In the genomic region with DNA sequence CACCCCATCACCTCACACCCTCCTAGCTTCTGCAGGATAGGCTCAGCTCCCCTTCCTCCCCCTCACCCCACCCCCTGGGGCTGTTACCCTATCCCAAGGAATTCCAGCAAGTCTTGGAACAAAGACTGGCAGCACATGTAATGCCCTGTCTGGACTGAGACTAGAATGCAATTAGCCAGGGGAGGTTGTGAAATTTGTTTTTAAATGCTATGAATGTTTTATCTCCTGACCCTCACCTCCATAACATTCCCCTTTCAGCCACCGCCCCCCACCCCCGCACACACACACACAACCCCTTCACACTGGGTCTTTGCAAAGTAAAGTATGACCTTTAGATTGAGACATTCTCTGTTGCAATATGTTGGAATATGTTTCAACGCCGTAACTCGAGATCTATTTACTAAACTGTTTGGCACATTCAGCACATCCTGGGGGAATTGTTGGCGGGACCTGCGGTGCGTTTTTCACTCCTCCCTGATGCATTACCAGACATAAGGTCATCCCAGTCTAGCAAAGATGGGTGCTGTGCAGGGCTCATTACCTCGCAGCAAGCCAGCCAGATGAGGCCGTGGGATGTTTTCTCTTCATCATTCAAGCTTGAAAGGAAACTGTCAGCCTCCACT, we compare ENCODE assay signal across 11 cellular contexts.
DNase-seq lines count a peak whose midpoint lies in the region; ATAC-seq and TF ChIP-seq lines count a peak whose summit lies in the region.
"Had no signal": no experiment of that assay in that cellular context is flagged by ENCODE, and none has a peak within 500 bp of the region (broad histone marks: within the 10 kb centered on the region; RNA-seq: fewer than 3 reads in every experiment).

No MANE protein-coding gene starts in this region.

- in situ Hi-C loops in brain microvascular endothelial cell (cut with HindIII; ENCODE audit: low pct_ligation_motif_present, low sequenced_read_pairs): no loop called here

- H3K9me3 Mint-ChIP-seq in T-helper 2 cell treated with Interferon-gamma antibody and Interleukin-4, amounts not matched to agents 5 μg/mL and 100 μg/mL, for 36 hours: no peaks in the 10 kb centered on the region
- H3K9me3 Mint-ChIP-seq: activated CD4-positive, alpha-beta T cell treated with anti-CD3 and anti-CD28 coated beads, Interleukin-2, amount 10 ng/mL, durations not matched to agents 24 days and 14 days had no signal

- no peaks in the 10 kb centered on the region for H3K4me1 Mint-ChIP-seq in T-helper 2 cell treated with Interferon-gamma antibody and Interleukin-4, amounts not matched to agents 5 μg/mL and 100 μg/mL, for 36 hours (ENCODE audit: low read depth)
- H3K4me1 Mint-ChIP-seq: activated CD4-positive, alpha-beta T cell treated with anti-CD3 and anti-CD28 coated beads, Interleukin-2, amount 10 ng/mL, durations not matched to agents 24 days and 14 days had no signal

- peak; percentile 54 for DNase-seq in NCI-H1092 treated with DMSO at 0.1 percent for 48 hours (lab: John Stamatoyannopoulos, UW)
- DNase-seq in brain microvascular endothelial cell: peak; percentile 23
- peak; percentile 71 for DNase-seq in kidney tubule cell (ENCODE audit: low spot score)
- peak; percentile 13 for DNase-seq in thoracic aorta (ENCODE audit: low spot score)
- no peak for DNase-seq in T-helper 2 cell treated with Interferon-gamma antibody and Interleukin-4, amounts not matched to agents 5 μg/mL and 100 μg/mL, for 36 hours (ENCODE audit: low spot score)
- DNase-seq: activated CD4-positive, alpha-beta T cell treated with anti-CD3 and anti-CD28 coated beads, Interleukin-2, amount 10 ng/mL, durations not matched to agents 24 days and 14 days; effector memory CD4-positive, alpha-beta T cell had no signal

- H3K4me1 ChIP-seq in thoracic aorta (ENCODE audit: control insufficient read depth in 1 of 2, low read depth in 2 of 2): peaks cover 14 to 57% of the 10 kb centered on the region in 2 donors

- H3K4me3 Mint-ChIP-seq in T-helper 2 cell treated with Interferon-gamma antibody and Interleukin-4, amounts not matched to agents 5 μg/mL and 100 μg/mL, for 36 hours: no peak overlapping the region
- H3K4me3 Mint-ChIP-seq: activated CD4-positive, alpha-beta T cell treated with anti-CD3 and anti-CD28 coated beads, Interleukin-2, amount 10 ng/mL, durations not matched to agents 24 days and 14 days had no signal

- H3K27me3 ChIP-seq in brain microvascular endothelial cell (replicated peaks) (no peaks in the 10 kb centered on the region), thoracic aorta (replicated peaks; ENCODE audit: insufficient read depth) (no peaks in the 10 kb centered on the region)

- H3K27ac ChIP-seq in brain microvascular endothelial cell: no peak overlapping the region
- H3K27ac ChIP-seq in thoracic aorta: peak overlapping the region; percentile 24 to 51

- H3K27ac Mint-ChIP-seq in T-helper 2 cell treated with Interferon-gamma antibody and Interleukin-4, amounts not matched to agents 5 μg/mL and 100 μg/mL, for 36 hours: no peak overlapping the region
- H3K27ac Mint-ChIP-seq: activated CD4-positive, alpha-beta T cell treated with anti-CD3 and anti-CD28 coated beads, Interleukin-2, amount 10 ng/mL, durations not matched to agents 24 days and 14 days had no signal

- H3K9me3 ChIP-seq in thoracic aorta: no peaks in the 10 kb centered on the region

- H3K27me3 Mint-ChIP-seq in T-helper 2 cell treated with Interferon-gamma antibody and Interleukin-4, amounts not matched to agents 5 μg/mL and 100 μg/mL, for 36 hours (ENCODE audit: low read depth): no peaks in the 10 kb centered on the region
- H3K27me3 Mint-ChIP-seq: activated CD4-positive, alpha-beta T cell treated with anti-CD3 and anti-CD28 coated beads, Interleukin-2, amount 10 ng/mL, durations not matched to agents 24 days and 14 days had no signal

- no peaks in the 10 kb centered on the region for H3K36me3 Mint-ChIP-seq in T-helper 2 cell treated with Interferon-gamma antibody and Interleukin-4, amounts not matched to agents 5 μg/mL and 100 μg/mL, for 36 hours (ENCODE audit: low read depth)

- no peaks in the 10 kb centered on the region for H3K36me3 ChIP-seq in brain microvascular endothelial cell (replicated peaks)
- no peaks in the 10 kb centered on the region for H3K36me3 ChIP-seq in thoracic aorta

- H3K4me3 ChIP-seq in brain microvascular endothelial cell (ENCODE audit: low read depth, low read length) (no peak overlapping the region), thoracic aorta (no peak overlapping the region)
- H3K4me3 ChIP-seq: GM12878, skin epidermis had no signal

- ATAC-seq in thoracic aorta (ENCODE audit: insufficient number of reproducible peaks, low FRiP score, low read depth) (peak; percentile 33), GM19324 (IDR thresholded peaks at IDR 0.05; ENCODE audit: low FRiP score, unreplicated experiment) (no peak), GM21825 (IDR thresholded peaks at IDR 0.05; ENCODE audit: unreplicated experiment) (no peak)
- ATAC-seq: GM12878 had no signal

- TF ChIP-seq CTCF in brain microvascular endothelial cell (IDR thresholded peaks at IDR 0.05; ENCODE audit: low read depth, low read length, missing control alignments) (no peak), thoracic aorta (IDR thresholded peaks at IDR 0.05) (no peak)
